In the genomic region with DNA sequence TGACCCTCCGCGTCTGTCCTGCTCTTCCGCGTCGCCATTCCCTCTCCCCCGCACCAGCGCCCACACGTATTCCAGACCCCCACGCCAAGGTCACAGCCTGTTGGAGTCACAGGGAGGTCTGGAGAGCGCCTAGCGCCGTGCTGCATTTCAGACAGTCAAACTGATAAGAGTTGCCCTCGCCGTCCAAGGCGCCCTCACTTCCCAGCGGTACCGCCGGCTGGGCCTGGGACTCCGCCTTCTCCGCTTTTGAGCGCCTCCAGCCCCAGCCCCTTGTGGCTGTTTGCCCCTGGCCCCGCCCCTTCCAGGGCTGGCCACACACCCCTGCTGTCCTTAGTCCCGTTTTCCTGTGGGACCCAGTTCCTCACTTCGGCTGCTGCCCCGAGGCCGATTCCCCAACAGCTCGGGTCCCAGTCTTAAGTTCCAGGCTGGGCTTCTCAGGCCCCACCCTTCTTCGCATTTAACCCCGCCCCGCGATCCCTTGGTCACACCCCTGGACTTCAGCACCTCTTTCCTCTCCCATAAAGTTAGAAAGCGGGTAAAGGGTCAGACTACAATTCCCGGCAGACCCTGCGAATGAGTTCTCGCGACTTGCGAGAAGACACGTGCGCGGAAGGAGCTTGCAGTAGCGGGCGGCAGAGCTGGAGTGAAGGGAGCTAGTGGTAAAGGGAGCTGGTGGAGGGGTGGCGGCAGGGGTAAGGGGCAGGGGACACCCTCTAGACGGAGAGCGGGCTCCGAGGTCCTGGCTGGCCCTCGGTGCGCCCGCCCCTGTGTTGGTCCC, we compare ENCODE assay signal across 8 cellular contexts. TPM values are rescaled to one million over a fixed set of nuclear protein-coding genes. Genes with fewer than 3 reads are reported as not detected.
DNase-seq lines count a peak whose midpoint lies in the region; ATAC-seq lines count a peak whose summit lies in the region.

A gene (plus strand): TSS at position 612 of the 778 bp plus-strand sequence. CDS start 1,085 bp downstream, outside the sequence.

- peak within 1 kb of the TSS; percentile 94 to 99 (median 96) for H3K4me3 Mint-ChIP-seq in immature natural killer cell

- peaks cover under 1 to 5% (median 2%) of the 10 kb centered on the region in 3 donors for H3K36me3 Mint-ChIP-seq in immature natural killer cell

- DNase-seq in AG08396 (ENCODE audit: low spot score) (peak; percentile 97), NCI-H345 treated with DMSO at 0.1 percent for 48 hours (lab: John Stamatoyannopoulos, UW; ENCODE audit: unreplicated experiment) (peak; percentile 91), immature natural killer cell (peak; percentile 83 to 87 (median 85)), smooth muscle cell of the brain vasculature (ENCODE audit: low read depth, low spot score) (peak; percentile 97)
- DNase-seq in activated CD4-positive, CD25-positive, alpha-beta regulatory T cell (lab: John Stamatoyannopoulos, UW) = peak; percentile 77 to 86 (median 80)
- peak; percentile 91 for DNase-seq in central memory CD4-positive, alpha-beta T cell

- peaks cover 27 to 36% of the 10 kb centered on the region in 2 donors for H3K4me1 Mint-ChIP-seq in immature natural killer cell

- ATAC-seq in GM19023 (IDR thresholded peaks at IDR 0.05; ENCODE audit: unreplicated experiment) (peak; percentile 92), HG03280 (IDR thresholded peaks at IDR 0.05; ENCODE audit: unreplicated experiment) (peak; percentile 95)

- H3K27me3 Mint-ChIP-seq in immature natural killer cell (ENCODE audit: low read depth in 3 of 3) = peaks cover 5 to 13% (median 12%) of the 10 kb centered on the region in 3 donors

- peaks cover 0 to 2% (median 0%) of the 10 kb centered on the region in 6 donors for H3K9me3 Mint-ChIP-seq in immature natural killer cell

- peak within 1 kb of the TSS; percentile 80 to 95 (median 92) for H3K27ac Mint-ChIP-seq in immature natural killer cell

RNA-seq across cellular contexts. Expression of the gene that starts here (rescaled TPM):
- 10 to 100 TPM; 21.4 to 40.9 (median 37.1) TPM for polyA plus RNA-seq in immature natural killer cell

Comparison
In these comparisons a context has a peak if more than half of its experiments do, and no peak if none do; other contexts are left out.
1. Peak in every context shown above with its lines: DNase-seq and ATAC-seq.